In the genomic region with DNA sequence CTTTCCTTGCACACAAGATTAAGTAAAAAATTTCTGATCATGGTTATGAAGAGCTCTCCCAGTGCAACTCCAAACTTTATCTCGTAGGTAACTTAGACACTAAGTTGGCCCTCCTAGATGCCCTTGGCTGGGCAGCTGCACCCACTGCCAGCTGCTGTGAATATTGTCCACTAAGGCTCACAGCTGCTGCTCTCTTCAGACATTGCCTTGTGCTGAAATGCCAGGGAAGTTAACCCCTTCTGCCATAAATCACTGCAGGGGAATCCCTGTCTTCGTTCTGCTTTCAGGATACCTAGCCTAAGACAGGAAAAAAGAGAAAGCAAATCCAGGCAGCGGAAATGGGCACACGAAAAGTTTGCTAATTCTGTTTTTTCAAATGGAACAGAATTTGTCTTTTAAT, we compare ENCODE assay signal across 20 cellular contexts.
"Had no signal": no experiment of that assay in that cellular context is flagged by ENCODE, and none has a peak within 500 bp of the region (broad histone marks: within the 10 kb centered on the region; RNA-seq: fewer than 3 reads in every experiment).

No MANE protein-coding gene starts in this region.

- DNase-seq: cortex of kidney; effector memory CD8-positive, alpha-beta T cell; immature natural killer cell; kidney glomerular epithelial cell; left colon; mucosa of descending colon; naive thymus-derived CD8-positive, alpha-beta T cell; nephron progenitor cell; right cardiac atrium; sigmoid colon; small intestine; stimulated activated CD4-positive, alpha-beta T cell treated with anti-CD3 and anti-CD28 coated beads, Interleukin-12 subunit alpha, Interleukin-12 subunit beta, amount 100 ng/mL, for 4 hours; stimulated activated CD4-positive, alpha-beta T cell treated with anti-CD3 and anti-CD28 coated beads, Interleukin-1b, Interleukin-23, amount 100 ng/mL, for 48 hours; stimulated activated CD4-positive, alpha-beta T cell treated with anti-CD3 and anti-CD28 coated beads, Interleukin-4, amount 100 ng/mL, for 1 hour; stimulated activated CD8-positive, alpha-beta memory T cell treated with anti-CD3 and anti-CD28 coated beads, Interleukin-4, amount 100 ng/mL, for 48 hours; stimulated activated naive CD4-positive, alpha-beta T cell; stimulated activated naive CD8-positive, alpha-beta T cell treated with anti-CD3 and anti-CD28 coated beads, Interleukin-15, amount 100 ng/mL, for 72 hours; transverse colon had no signal

- H3K27me3 Mint-ChIP-seq: memory B cell had no signal

- H3K9me3 Mint-ChIP-seq: effector memory CD8-positive, alpha-beta T cell; immature natural killer cell; mesothelial cell of epicardium; naive thymus-derived CD8-positive, alpha-beta T cell; nephron progenitor cell; stimulated activated naive CD8-positive, alpha-beta T cell treated with anti-CD3 and anti-CD28 coated beads, Interleukin-15, amount 100 ng/mL, for 72 hours had no signal

- H3K4me1 Mint-ChIP-seq: immature natural killer cell; memory B cell; naive thymus-derived CD8-positive, alpha-beta T cell; stimulated activated naive CD8-positive, alpha-beta T cell treated with anti-CD3 and anti-CD28 coated beads, Interleukin-15, amount 100 ng/mL, for 72 hours had no signal

- H3K36me3 Mint-ChIP-seq: immature natural killer cell; memory B cell; mesothelial cell of epicardium; naive thymus-derived CD8-positive, alpha-beta T cell had no signal

- H3K27ac Mint-ChIP-seq: effector memory CD8-positive, alpha-beta T cell; immature natural killer cell; memory B cell; mesothelial cell of epicardium; naive thymus-derived CD8-positive, alpha-beta T cell; nephron progenitor cell; stimulated activated naive CD8-positive, alpha-beta T cell treated with anti-CD3 and anti-CD28 coated beads, Interleukin-15, amount 100 ng/mL, for 72 hours had no signal

- ATAC-seq: effector memory CD8-positive, alpha-beta T cell; left colon; mucosa of descending colon; naive thymus-derived CD8-positive, alpha-beta T cell; right cardiac atrium; stimulated activated naive CD8-positive, alpha-beta T cell treated with anti-CD3 and anti-CD28 coated beads, Interleukin-15, amount 100 ng/mL, for 72 hours had no signal

- H3K4me3 Mint-ChIP-seq: effector memory CD8-positive, alpha-beta T cell; immature natural killer cell; memory B cell; mesothelial cell of epicardium; naive thymus-derived CD8-positive, alpha-beta T cell; nephron progenitor cell; stimulated activated naive CD8-positive, alpha-beta T cell treated with anti-CD3 and anti-CD28 coated beads, Interleukin-15, amount 100 ng/mL, for 72 hours had no signal
